9 cellular contexts compared by ENCODE assay signal in genomic region chr1:152440635-152441471, GRCh38. TPM values are rescaled to one million over a fixed set of nuclear protein-coding genes. Genes with fewer than 3 reads are reported as not detected.
DNase-seq lines count a peak whose midpoint lies in the region; ATAC-seq and TF ChIP-seq lines count a peak whose summit lies in the region.
"Had no signal": no experiment of that assay in that cellular context is flagged by ENCODE, and none has a peak within 500 bp of the region (broad histone marks: within the 10 kb centered on the region; RNA-seq: fewer than 3 reads in every experiment).

No MANE protein-coding gene starts in this region.

- peaks cover 4% of the 10 kb centered on the region; the same call in 1 of the 2 replicates for H3K27me3 ChIP-seq in DOHH2 (ENCODE audit: control insufficient read depth, low read length)
- H3K27me3 ChIP-seq in psoas muscle (ENCODE audit: insufficient read depth in 3 of 3, low read length in 2 of 3): peaks cover 0 to 3% (median 0%) of the 10 kb centered on the region in 3 donors
- H3K27me3 ChIP-seq in aorta (ENCODE audit: control insufficient read depth in 1 of 2, insufficient read depth in 2 of 2, low read length in 1 of 2): no peaks in the 10 kb centered on the region

- H3K27ac ChIP-seq in DOHH2 (ENCODE audit: low read depth, low read length) (no peak overlapping the region), psoas muscle (no peak overlapping the region), aorta (ENCODE audit: low read depth in 1 of 2, low read length in 2 of 2) (no peak overlapping the region)
- H3K27ac ChIP-seq: epithelial cell of prostate had no signal

- H3K4me1 ChIP-seq in DOHH2 (ENCODE audit: control insufficient read depth, low read length): no peaks in the 10 kb centered on the region
- H3K4me1 ChIP-seq in psoas muscle: no peaks in the 10 kb centered on the region
- H3K4me1 ChIP-seq in aorta (ENCODE audit: control insufficient read depth in 1 of 2, insufficient read depth in 2 of 2, low read length in 2 of 2): no peaks in the 10 kb centered on the region

- peak; percentile 85 for DNase-seq in Jurkat, Clone E6-1 (ENCODE audit: low read depth, low spot score)
- DNase-seq in SHP77 treated with DMSO at 0.1 percent for 48 hours (lab: John Stamatoyannopoulos, UW) (peak; percentile 76), germinal center (ENCODE audit: low spot score) (peak; percentile 84), psoas muscle (peak; percentile 51 to 75), aorta (peak; percentile 74 to 85)
- peak; percentile 40 for DNase-seq in activated T-helper 9 cell treated with anti-CD3 and anti-CD28 coated beads, Interleukin-2, amount 50 U/mL, for 16 hours (ENCODE audit: low read depth)

- H3K4me2 ChIP-seq in DOHH2 (ENCODE audit: low read length): no peak overlapping the region

- H3F3A ChIP-seq in DOHH2 (ENCODE audit: control insufficient read depth, insufficient read depth): no peaks in the 10 kb centered on the region

- TF ChIP-seq CTCF in DOHH2 (IDR thresholded peaks at IDR 0.05; ENCODE audit: low read depth, low read length, poor library complexity, severe bottlenecking) (peak; percentile 80), psoas muscle (IDR thresholded peaks at IDR 0.05) (peak; percentile 60)

- H3K9me3 ChIP-seq in DOHH2 (ENCODE audit: control insufficient read depth, insufficient read depth, low read length) (no peaks in the 10 kb centered on the region), psoas muscle (no peaks in the 10 kb centered on the region), aorta (ENCODE audit: control insufficient read depth, low read length) (no peaks in the 10 kb centered on the region)

- no peaks in the 10 kb centered on the region for H3K79me2 ChIP-seq in DOHH2 (ENCODE audit: control insufficient read depth, low read length)

- WGBS in psoas muscle, 3 donors: 27 to 29% (median 27%) methylated on average over 17 of the region's 17 CpGs
- 46 to 47% methylated on average over 17 of the region's 17 CpGs for WGBS in aorta, 2 donors

- peak; percentile 93 for ATAC-seq in GM21619 (IDR thresholded peaks at IDR 0.05; ENCODE audit: unreplicated experiment)
- ATAC-seq in psoas muscle: peak; percentile 63 to 81 (median 74)
- ATAC-seq in aorta (ENCODE audit: low FRiP score): peak; percentile 87

- H4K20me1 ChIP-seq in DOHH2 (ENCODE audit: control insufficient read depth, insufficient read depth, low read depth, low read length): no peaks in the 10 kb centered on the region

- intact Hi-C loops in psoas muscle (cut with DNase I): loop anchor here in 1 of 2 donors (5.0 kb wide), 2 partner anchors 254 to 389 kb away; no protein-coding TSS in a partner anchor
- intact Hi-C loops in aorta (cut with DNase I): loop anchor here (5.0 kb wide), 2 partner anchors 254 to 389 kb away; no protein-coding TSS in a partner anchor

- H3K9me2 ChIP-seq in DOHH2 (replicated peaks; ENCODE audit: control insufficient read depth, low read length): no peaks in the 10 kb centered on the region

- H3K4me3 ChIP-seq in DOHH2 (ENCODE audit: low read length) (no peak overlapping the region), psoas muscle (no peak overlapping the region), aorta (ENCODE audit: low read length in 2 of 2) (no peak overlapping the region)
- H3K4me3 ChIP-seq in Jurkat, Clone E6-1 (ENCODE audit: low read length): no peak overlapping the region

- H3K36me3 ChIP-seq in DOHH2 (ENCODE audit: control insufficient read depth, low read length) (no peaks in the 10 kb centered on the region), psoas muscle (ENCODE audit: insufficient read depth in 1 of 2, low read depth in 1 of 2) (no peaks in the 10 kb centered on the region), aorta (ENCODE audit: control insufficient read depth in 1 of 2, insufficient read depth in 2 of 2, low read length in 1 of 2) (no peaks in the 10 kb centered on the region)

RNA-seq across cellular contexts. Expression of gene CRNN, which starts 26.8 kb away (rescaled TPM):
- not detected for polyA plus RNA-seq in Jurkat, Clone E6-1 (2012; ENCODE audit: insufficient read depth, insufficient read length)
- total RNA-seq in psoas muscle (not detected), aorta (not detected)
- polyA plus RNA-seq in psoas muscle (under 1 TPM in 2 of 3 donors, not detected in 1; 0.28 to 0.30 TPM), aorta (1 to 10 TPM; 1.4 to 3.0 TPM)
